ENCODE assay signal across 8 cellular contexts in genomic region chr17:28710948-28711722, GRCh38. TPM values are rescaled to one million over a fixed set of nuclear protein-coding genes. Genes with fewer than 3 reads are reported as not detected.
DNase-seq lines count a peak whose midpoint lies in the region; ATAC-seq and TF ChIP-seq lines count a peak whose summit lies in the region.

No MANE protein-coding gene starts in this region.

- H3K4me3 ChIP-seq in PC-9: peak overlapping the region; percentile 82
- peak overlapping the region; percentile 65 to 79 (median 72) for H3K4me3 ChIP-seq in esophagus muscularis mucosa
- H3K4me3 ChIP-seq in muscle layer of duodenum (ENCODE audit: low read depth in 1 of 2, low read length in 2 of 2): peak overlapping the region; percentile 66 to 81

- ATAC-seq in GM21447 (IDR thresholded peaks at IDR 0.05; ENCODE audit: unreplicated experiment): peak; percentile 68
- peak; percentile 91 for ATAC-seq in activated T-cell treated with anti-CD3 and anti-CD28 coated beads, Interleukin-2, amount 50 U/mL, for 72 hours (replicated peaks in 1 of 2)

- peak overlapping the region; percentile 84 to 94 (median 94) for H3K27ac Mint-ChIP-seq in IgD-negative memory B cell
- H3K27ac Mint-ChIP-seq in activated T-cell treated with anti-CD3 and anti-CD28 coated beads, Interleukin-2, amount 50 U/mL, for 72 hours: peak overlapping the region; percentile 91

- H3K9me3 Mint-ChIP-seq in IgD-negative memory B cell: no peaks in the 10 kb centered on the region
- H3K9me3 Mint-ChIP-seq in activated T-cell treated with anti-CD3 and anti-CD28 coated beads, Interleukin-2, amount 50 U/mL, for 72 hours: no peaks in the 10 kb centered on the region

- H3K4me1 ChIP-seq in PC-9 (replicated peaks; ENCODE audit: insufficient read depth) (peaks cover 14% of the 10 kb centered on the region), esophagus muscularis mucosa (peaks cover 23 to 43% (median 33%) of the 10 kb centered on the region in 4 donors), muscle layer of duodenum (ENCODE audit: control insufficient read depth in 1 of 2, insufficient read depth in 2 of 2, low read length in 2 of 2) (peaks cover 0 to 28% of the 10 kb centered on the region in 2 donors)

- H3K27me3 Mint-ChIP-seq in IgD-negative memory B cell: peaks cover 3% of the 10 kb centered on the region
- H3K27me3 Mint-ChIP-seq in activated T-cell treated with anti-CD3 and anti-CD28 coated beads, Interleukin-2, amount 50 U/mL, for 72 hours (ENCODE audit: low read depth): no peaks in the 10 kb centered on the region

- peak overlapping the region; percentile 97 for H3K4me2 ChIP-seq in PC-9

- H3K27me3 ChIP-seq in PC-9 (ENCODE audit: insufficient read depth, low read depth) (no peaks in the 10 kb centered on the region), esophagus muscularis mucosa (no peaks in the 10 kb centered on the region), muscle layer of duodenum (ENCODE audit: low read depth, low read length) (no peaks in the 10 kb centered on the region)

- H3K9me3 ChIP-seq in PC-9 (ENCODE audit: insufficient read depth, low read depth) (no peaks in the 10 kb centered on the region), esophagus muscularis mucosa (no peaks in the 10 kb centered on the region), muscle layer of duodenum (ENCODE audit: control insufficient read depth in 1 of 2, low read length in 2 of 2) (no peaks in the 10 kb centered on the region)

- peaks cover 6% of the 10 kb centered on the region for H3K36me3 ChIP-seq in PC-9 (ENCODE audit: low read depth)
- H3K36me3 ChIP-seq in esophagus muscularis mucosa: peaks cover 5 to 33% (median 21%) of the 10 kb centered on the region in 4 donors
- H3K36me3 ChIP-seq in muscle layer of duodenum (ENCODE audit: control insufficient read depth in 1 of 2, insufficient read depth in 2 of 2, low read length in 2 of 2): peaks cover 0 to 18% of the 10 kb centered on the region in 2 donors

- H3K36me3 Mint-ChIP-seq in IgD-negative memory B cell: no peaks in the 10 kb centered on the region
- peaks cover 2% of the 10 kb centered on the region in 2 donors for H3K36me3 Mint-ChIP-seq in activated T-cell treated with anti-CD3 and anti-CD28 coated beads, Interleukin-2, amount 50 U/mL, for 72 hours (ENCODE audit: insufficient read depth in 2 of 2)

- peaks cover 58% of the 10 kb centered on the region; the same call in 1 of the 2 replicates for H3F3A ChIP-seq in PC-9 (ENCODE audit: insufficient read depth, low read depth)

- TF ChIP-seq CTCF in PC-9 (conservative IDR thresholded peaks at IDR 0.05): no peak
- TF ChIP-seq CTCF in esophagus muscularis mucosa (IDR thresholded peaks at IDR 0.05): no peak

- H3K79me2 ChIP-seq in PC-9 (ENCODE audit: low read depth): peaks cover 9% of the 10 kb centered on the region

- TF ChIP-seq POLR2A in esophagus muscularis mucosa (IDR thresholded peaks at IDR 0.05; ENCODE audit: low read depth): peak; percentile 27

- CTCF ChIA-PET in PC-9 (lab: Charles Lee): interaction anchor here (0.5 to 0.8 kb wide), 3 partner anchors 67 to 126 kb away, joined by 3 to 4 read pairs (median 4); no protein-coding TSS in a partner anchor

- H3K4me3 Mint-ChIP-seq in IgD-negative memory B cell: peak overlapping the region; percentile 78 to 98 (median 93)
- H3K4me3 Mint-ChIP-seq in activated T-cell treated with anti-CD3 and anti-CD28 coated beads, Interleukin-2, amount 50 U/mL, for 72 hours: peak overlapping the region; percentile 94 to 96

- no peaks in the 10 kb centered on the region for H3K9me2 ChIP-seq in PC-9 (ENCODE audit: insufficient read depth)

- intact Hi-C loops in PC-9 (cut with micrococcal nuclease; ENCODE audit: unreplicated experiment): no loop called here
- intact Hi-C loops in esophagus muscularis mucosa (cut with DNase I): no loop called here

- TF ChIP-seq EP300 in esophagus muscularis mucosa (IDR thresholded peaks at IDR 0.05): no peak

- 2% methylated on average over 29 of the region's 69 CpGs for WGBS in esophagus muscularis mucosa

- no peaks in the 10 kb centered on the region for H4K20me1 ChIP-seq in PC-9 (ENCODE audit: insufficient read depth)

- POLR2A ChIA-PET in PC-9 (lab: Charles Lee; ENCODE audit: unreplicated experiment): interaction anchor here (0.5 to 1.1 kb wide), 12 partner anchors 8 to 368 kb away, joined by 3 to 18 read pairs (median 6); partner anchors contain the start of genes RPL23A and TLCD1

- peak; percentile 100 for DNase-seq in D341Med (ENCODE audit: low spot score)
- DNase-seq in PC-9: peak; percentile 66 to 95
- peak; percentile 93 to 96 for DNase-seq in activated T-cell treated with anti-CD3 and anti-CD28 coated beads, Interleukin-2, amount 50 U/mL, for 72 hours
- peak; percentile 96 for DNase-seq in esophagus muscularis mucosa (ENCODE audit: extremely low spot score)
- DNase-seq in stimulated activated CD8-positive, alpha-beta memory T cell treated with anti-CD3 and anti-CD28 coated beads, Interleukin-7, amount 100 ng/mL, for 24 hours (ENCODE audit: low read depth): peak; percentile 82

- H3K4me1 Mint-ChIP-seq in IgD-negative memory B cell: peaks cover 11 to 13% (median 11%) of the 10 kb centered on the region in 3 donors
- H3K4me1 Mint-ChIP-seq in activated T-cell treated with anti-CD3 and anti-CD28 coated beads, Interleukin-2, amount 50 U/mL, for 72 hours (ENCODE audit: low read depth): peaks cover 23% of the 10 kb centered on the region

- peak overlapping the region; percentile 17; the same call in 1 of the 2 replicates for H3K27ac ChIP-seq in PC-9
- peak overlapping the region; percentile 91 to 96 (median 93) for H3K27ac ChIP-seq in esophagus muscularis mucosa (replicated peaks in 1 of 4)
- peak overlapping the region; percentile 82 for H3K27ac ChIP-seq in muscle layer of duodenum (ENCODE audit: low read length)

- no TSS peak for BruUV-seq in PC-9 (replicated peaks; lab: Mats Ljungman, UMichigan)

- H2AFZ ChIP-seq in PC-9: peak overlapping the region; percentile 86

RNA-seq across cellular contexts. Expression of gene PROCA1, which starts 0.6 kb away (rescaled TPM):
- 2.7 TPM for polyA plus RNA-seq in IgD-negative memory B cell
- total RNA-seq in PC-9 (2021): 14.2 and 15.8 TPM in 2 replicates
- 1 to 10 TPM; 8.0 to 9.6 TPM for total RNA-seq in activated T-cell treated with anti-CD3 and anti-CD28 coated beads, Interleukin-2, amount 50 U/mL, for 72 hours
- total RNA-seq in esophagus muscularis mucosa: 1 to 10 TPM in 1 of 4 donors, under 1 TPM in 3; 0.50 to 2.1 (median 0.85) TPM

RNA-seq across cellular contexts. Expression of gene RAB34, which starts 6.5 kb away (rescaled TPM):
- polyA plus RNA-seq in IgD-negative memory B cell: 6.7 TPM
- total RNA-seq in PC-9 (2021) (161 and 174 TPM in 2 replicates), esophagus muscularis mucosa (100 to 1,000 TPM; 147 to 216 (median 202) TPM)
- total RNA-seq in activated T-cell treated with anti-CD3 and anti-CD28 coated beads, Interleukin-2, amount 50 U/mL, for 72 hours: 10 to 100 TPM; 10.4 to 17.3 TPM

RNA-seq across cellular contexts. Expression of gene RPL23A, which starts 8.7 kb away (rescaled TPM):
- 6,180 TPM for polyA plus RNA-seq in IgD-negative memory B cell
- total RNA-seq in PC-9 (2021): 1,474 and 1,510 TPM in 2 replicates
- 1,000 to 10,000 TPM; 2,006 to 2,174 TPM for total RNA-seq in activated T-cell treated with anti-CD3 and anti-CD28 coated beads, Interleukin-2, amount 50 U/mL, for 72 hours
- total RNA-seq in esophagus muscularis mucosa: 100 to 1,000 TPM; 378 to 728 (median 558) TPM

RNA-seq across cellular contexts. Expression of gene TLCD1, which starts 14.9 kb away (rescaled TPM):
- polyA plus RNA-seq in IgD-negative memory B cell: 0.49 TPM
- total RNA-seq in PC-9 (2021): 14.7 and 19.4 TPM in 2 replicates
- total RNA-seq in activated T-cell treated with anti-CD3 and anti-CD28 coated beads, Interleukin-2, amount 50 U/mL, for 72 hours: 1 to 10 TPM; 5.2 to 9.0 TPM
- 1 to 10 TPM in 3 of 4 donors, not detected in 1; 1.0 to 1.5 (median 1.3) TPM for total RNA-seq in esophagus muscularis mucosa

RNA-seq across cellular contexts. Expression of gene NEK8, which starts 17.5 kb away (rescaled TPM):
- 18.6 TPM for polyA plus RNA-seq in IgD-negative memory B cell
- total RNA-seq in PC-9 (2021) (11.5 and 12.1 TPM in 2 replicates), esophagus muscularis mucosa (1 to 10 TPM in 3 of 4 donors, under 1 TPM in 1; 0.83 to 2.1 (median 1.6) TPM)
- total RNA-seq in activated T-cell treated with anti-CD3 and anti-CD28 coated beads, Interleukin-2, amount 50 U/mL, for 72 hours: 10 to 100 TPM in 1 of 2 donors, 1 to 10 TPM in 1; 6.9 to 10.9 TPM

Comparison
In these comparisons a context has a peak if more than half of its experiments do, and no peak if none do; other contexts are left out.
1. Peak in every context shown above with its lines: DNase-seq, ATAC-seq, H3K4me3 ChIP-seq and H3K27ac ChIP-seq.
2. H3K27ac ChIP-seq: peak in every context shown above with its lines; median percentile 93 in esophagus muscularis mucosa; 82 in muscle layer of duodenum; 17 in PC-9.